Comparison of ENCODE assay signal across 20 cellular contexts in the genomic region with DNA sequence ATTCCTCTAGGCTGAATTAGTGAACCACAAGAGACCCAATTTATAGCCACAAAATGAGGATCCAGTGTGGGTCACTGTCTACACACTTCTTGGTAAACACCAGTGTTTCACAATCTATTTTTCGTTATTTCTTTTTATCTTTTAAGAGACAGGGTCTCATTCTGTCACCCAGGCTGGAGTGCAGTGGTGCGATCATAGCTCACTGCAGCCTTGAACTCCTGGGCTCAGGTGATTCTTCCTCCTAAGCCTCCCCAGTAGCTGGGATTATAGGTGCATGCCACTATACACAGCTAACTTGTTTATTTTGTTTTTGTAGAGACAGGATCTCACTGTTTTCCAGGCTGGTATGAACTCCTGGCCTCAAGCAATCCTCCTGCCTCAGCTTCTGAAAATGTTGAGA. TPM values are rescaled to one million over a fixed set of nuclear protein-coding genes. Genes with fewer than 3 reads are reported as not detected.
"Had no signal": no experiment of that assay in that cellular context is flagged by ENCODE, and none has a peak within 500 bp of the region (broad histone marks: within the 10 kb centered on the region; RNA-seq: fewer than 3 reads in every experiment).

No MANE protein-coding gene starts in this region.

- FAIRE-seq: keratinocyte had no signal

- H3K27ac Mint-ChIP-seq: stimulated activated effector memory CD8-positive, alpha-beta T cell treated with anti-CD3 and anti-CD28 coated beads, Interleukin-12 subunit alpha, Interleukin-12 subunit beta, amount 100 ng/mL, for 72 hours; stimulated activated naive CD8-positive, alpha-beta T cell treated with anti-CD3 and anti-CD28 coated beads, Interleukin-15, Interleukin-2, amounts not matched to agents 100 ng/mL and 50 ng/mL, for 24 hours had no signal

- H3K27me3 Mint-ChIP-seq: naive thymus-derived CD8-positive, alpha-beta T cell; stimulated activated naive CD8-positive, alpha-beta T cell treated with anti-CD3 and anti-CD28 coated beads, Interleukin-15, Interleukin-2, amounts not matched to agents 100 ng/mL and 50 ng/mL, for 24 hours had no signal

- H3K36me3 ChIP-seq: gastrocnemius medialis, upper lobe of right lung had no signal

- ATAC-seq: gastrocnemius medialis; naive thymus-derived CD8-positive, alpha-beta T cell; stimulated activated effector memory CD8-positive, alpha-beta T cell treated with anti-CD3 and anti-CD28 coated beads, Interleukin-12 subunit alpha, Interleukin-12 subunit beta, amount 100 ng/mL, for 72 hours; upper lobe of right lung had no signal

- H3K9me3 Mint-ChIP-seq: immature natural killer cell; naive thymus-derived CD8-positive, alpha-beta T cell; neural crest cell; stimulated activated effector memory CD8-positive, alpha-beta T cell treated with anti-CD3 and anti-CD28 coated beads, Interleukin-12 subunit alpha, Interleukin-12 subunit beta, amount 100 ng/mL, for 72 hours; stimulated activated naive CD8-positive, alpha-beta T cell treated with anti-CD3 and anti-CD28 coated beads, Interleukin-15, Interleukin-2, amounts not matched to agents 100 ng/mL and 50 ng/mL, for 24 hours had no signal

- H3K27ac ChIP-seq: epithelial cell of prostate, esophagus muscularis mucosa, tibial artery, upper lobe of right lung had no signal

- H3K4me2 ChIP-seq: smooth muscle cell had no signal

- H3K4me3 ChIP-seq: esophagus muscularis mucosa, gastrocnemius medialis, left ventricle myocardium inferior, lung, right atrium auricular region, smooth muscle cell, tibial artery, upper lobe of right lung had no signal

- H3K4me3 Mint-ChIP-seq: immature natural killer cell; naive thymus-derived CD8-positive, alpha-beta T cell; neural crest cell; stimulated activated effector memory CD8-positive, alpha-beta T cell treated with anti-CD3 and anti-CD28 coated beads, Interleukin-12 subunit alpha, Interleukin-12 subunit beta, amount 100 ng/mL, for 72 hours; stimulated activated naive CD8-positive, alpha-beta T cell treated with anti-CD3 and anti-CD28 coated beads, Interleukin-15, Interleukin-2, amounts not matched to agents 100 ng/mL and 50 ng/mL, for 24 hours had no signal

- H3K27me3 ChIP-seq: esophagus muscularis mucosa, gastrocnemius medialis, right atrium auricular region, tibial artery, upper lobe of right lung had no signal

- H3K9me3 ChIP-seq: esophagus muscularis mucosa, gastrocnemius medialis, left ventricle myocardium inferior, right atrium auricular region, tibial artery, upper lobe of right lung had no signal

- DNase-seq: central memory CD4-positive, alpha-beta T cell; effector memory CD4-positive, alpha-beta T cell; gastrocnemius medialis; immature natural killer cell; left ventricle myocardium inferior; naive thymus-derived CD8-positive, alpha-beta T cell; posterior cingulate gyrus; stimulated activated CD4-positive, alpha-beta T cell treated with anti-CD3 and anti-CD28 coated beads, Interleukin-4, amount 100 ng/mL, for 1 hour; stimulated activated CD8-positive, alpha-beta memory T cell treated with anti-CD3 and anti-CD28 coated beads, Interleukin-4, amount 100 ng/mL, for 48 hours; tibial artery; upper lobe of right lung had no signal

RNA-seq across cellular contexts. Expression of gene SLC45A3, which starts 29.3 kb away (rescaled TPM):
- polyA plus RNA-seq: immature natural killer cell; naive thymus-derived CD8-positive, alpha-beta T cell had no signal
